ENCODE assay signal across 8 cellular contexts in genomic region chr11:107563702-107564101, GRCh38. TPM values are rescaled to one million over a fixed set of nuclear protein-coding genes. Genes with fewer than 3 reads are reported as not detected.
DNase-seq lines count a peak whose midpoint lies in the region; ATAC-seq and TF ChIP-seq lines count a peak whose summit lies in the region.

No MANE protein-coding gene starts in this region.

- no peak overlapping the region for H3K4me3 ChIP-seq in retinal pigment epithelial cell (ENCODE audit: low read length)

- no peaks in the 10 kb centered on the region for H3K27me3 Mint-ChIP-seq in activated T-cell treated with anti-CD3 and anti-CD28 coated beads, Interleukin-2, amount 50 U/mL, for 4 hours (ENCODE audit: low read depth)
- no peaks in the 10 kb centered on the region for H3K27me3 Mint-ChIP-seq in glutamatergic neuron (ENCODE audit: unreplicated experiment)

- DNase-seq in COLO829 (ENCODE audit: low spot score) (peak; percentile 41), NOMO-1 treated with DMSO at 0.1 percent for 48 hours (lab: John Stamatoyannopoulos, UW; ENCODE audit: unreplicated experiment) (peak; percentile 75), glutamatergic neuron (peak; percentile 32), retinal pigment epithelial cell (ENCODE audit: low read depth) (no peak)
- DNase-seq in activated T-cell treated with anti-CD3 and anti-CD28 coated beads, Interleukin-2, amount 50 U/mL, for 4 hours: peak; percentile 15

- TF ChIP-seq CTCF in glutamatergic neuron (IDR thresholded peaks at IDR 0.05; ENCODE audit: partially characterized antibody, unreplicated experiment): peak; percentile 46
- TF ChIP-seq CTCF in retinal pigment epithelial cell (conservative IDR thresholded peaks at IDR 0.05; ENCODE audit: low read depth, low read length): peak; percentile 71

- peaks cover 58% of the 10 kb centered on the region for H3K4me1 Mint-ChIP-seq in activated T-cell treated with anti-CD3 and anti-CD28 coated beads, Interleukin-2, amount 50 U/mL, for 4 hours (ENCODE audit: low read depth)
- peaks cover 10% of the 10 kb centered on the region for H3K4me1 Mint-ChIP-seq in glutamatergic neuron (ENCODE audit: low read depth, unreplicated experiment)

- H3K27ac Mint-ChIP-seq in glutamatergic neuron (ENCODE audit: unreplicated experiment): peak overlapping the region; percentile 18

- ATAC-seq in GM18907 (IDR thresholded peaks at IDR 0.05; ENCODE audit: unreplicated experiment): peak; percentile 35
- ATAC-seq in HG03442 (IDR thresholded peaks at IDR 0.05; ENCODE audit: unreplicated experiment): peak; percentile 28
- ATAC-seq in activated T-cell treated with anti-CD3 and anti-CD28 coated beads, Interleukin-2, amount 50 U/mL, for 4 hours: no peak
- no peak for ATAC-seq in GM19467 (IDR thresholded peaks at IDR 0.05; ENCODE audit: unreplicated experiment)

- no peaks in the 10 kb centered on the region for H3K9me3 Mint-ChIP-seq in activated T-cell treated with anti-CD3 and anti-CD28 coated beads, Interleukin-2, amount 50 U/mL, for 4 hours
- peaks cover 2% of the 10 kb centered on the region for H3K9me3 Mint-ChIP-seq in glutamatergic neuron (ENCODE audit: unreplicated experiment)

- peak overlapping the region; percentile 51 for H3K4me3 Mint-ChIP-seq in activated T-cell treated with anti-CD3 and anti-CD28 coated beads, Interleukin-2, amount 50 U/mL, for 4 hours
- peak overlapping the region; percentile 11 for H3K4me3 Mint-ChIP-seq in glutamatergic neuron (ENCODE audit: unreplicated experiment)

- H3K36me3 Mint-ChIP-seq in activated T-cell treated with anti-CD3 and anti-CD28 coated beads, Interleukin-2, amount 50 U/mL, for 4 hours (ENCODE audit: insufficient read depth): peaks cover 11% of the 10 kb centered on the region
- no peaks in the 10 kb centered on the region for H3K36me3 Mint-ChIP-seq in glutamatergic neuron (ENCODE audit: unreplicated experiment)

RNA-seq across cellular contexts. Expression of gene ALKBH8, which starts 1.8 kb away (rescaled TPM):
- 10 to 100 TPM; 17.8 to 22.2 (median 20.8) TPM for total RNA-seq in activated T-cell treated with anti-CD3 and anti-CD28 coated beads, Interleukin-2, amount 50 U/mL, for 4 hours
- 6.4 TPM for total RNA-seq in glutamatergic neuron (ENCODE audit: unreplicated experiment)

RNA-seq across cellular contexts. Expression of gene ELMOD1, which starts 27.2 kb away (rescaled TPM):
- total RNA-seq in activated T-cell treated with anti-CD3 and anti-CD28 coated beads, Interleukin-2, amount 50 U/mL, for 4 hours: not detected
- total RNA-seq in glutamatergic neuron (ENCODE audit: unreplicated experiment): 0.81 TPM

Comparison
In these comparisons a context has a peak if more than half of its experiments do, and no peak if none do; other contexts are left out.
1. ATAC-seq: peak in GM18907 (single experiment) and HG03442 (single experiment); none in activated T-cell treated with anti-CD3 and anti-CD28 coated beads, Interleukin-2, amount 50 U/mL, for 4 hours (0 of 2) and GM19467 (single experiment).